ENCODE assay signal across 18 cellular contexts in the genomic region with DNA sequence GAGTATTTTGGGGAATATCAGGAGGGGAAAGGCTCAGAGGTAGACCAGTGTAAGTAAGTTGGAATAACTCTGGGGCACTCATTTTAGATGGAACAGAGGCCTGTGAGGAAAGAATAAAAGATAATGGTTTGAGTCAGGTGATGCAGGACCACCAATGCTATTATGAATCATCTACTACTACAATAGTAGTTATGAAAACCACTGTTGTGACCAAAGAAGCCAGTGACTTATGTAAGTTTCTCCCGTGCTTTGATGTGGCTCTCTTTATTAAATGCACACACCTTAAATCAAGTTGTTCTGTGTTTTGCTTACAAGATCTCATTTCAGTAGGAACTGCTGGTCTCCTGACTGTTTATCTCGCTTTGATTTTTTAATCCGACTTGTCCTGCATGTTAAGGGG. TPM values are rescaled to one million over a fixed set of nuclear protein-coding genes. Genes with fewer than 3 reads are reported as not detected.
A peak's percentile ranks its signal among the peaks of the same experiment; 100 is the strongest.
DNase-seq lines count a peak whose midpoint lies in the region; ATAC-seq and TF ChIP-seq lines count a peak whose summit lies in the region.
"Had no signal": no experiment of that assay in that cellular context is flagged by ENCODE, and none has a peak within 500 bp of the region (broad histone marks: within the 10 kb centered on the region; RNA-seq: fewer than 3 reads in every experiment).

No MANE protein-coding gene starts in this region.

- no peak overlapping the region for H3K27ac Mint-ChIP-seq in activated naive CD8-positive, alpha-beta T cell treated with anti-CD3 and anti-CD28 coated beads, Interleukin-2, amount 50 U/mL, for 24 hours
- H3K27ac Mint-ChIP-seq in activated naive CD8-positive, alpha-beta T cell treated with anti-CD3 and anti-CD28 coated beads for 36 hours = no peak overlapping the region
- no peak overlapping the region for H3K27ac Mint-ChIP-seq in activated T-helper 17 cell treated with anti-CD3 and anti-CD28 coated beads, Interleukin-2, amount 50 U/mL, for 72 hours
- no peak overlapping the region for H3K27ac Mint-ChIP-seq in stimulated activated naive CD8-positive, alpha-beta T cell treated with anti-CD3 and anti-CD28 coated beads, Interleukin-15, amount 100 ng/mL, for 72 hours
- H3K27ac Mint-ChIP-seq in endothelial cell (ENCODE audit: unreplicated experiment) = no peak overlapping the region
- H3K27ac Mint-ChIP-seq: CD14-positive monocyte; CD4-positive, alpha-beta memory T cell had no signal

- H3K27me3 Mint-ChIP-seq in activated naive CD8-positive, alpha-beta T cell treated with anti-CD3 and anti-CD28 coated beads, Interleukin-2, amount 50 U/mL, for 24 hours = no peaks in the 10 kb centered on the region
- no peaks in the 10 kb centered on the region for H3K27me3 Mint-ChIP-seq in activated naive CD8-positive, alpha-beta T cell treated with anti-CD3 and anti-CD28 coated beads for 36 hours
- H3K27me3 Mint-ChIP-seq in activated T-helper 17 cell treated with anti-CD3 and anti-CD28 coated beads, Interleukin-2, amount 50 U/mL, for 72 hours = no peaks in the 10 kb centered on the region
- H3K27me3 Mint-ChIP-seq in stimulated activated naive CD8-positive, alpha-beta T cell treated with anti-CD3 and anti-CD28 coated beads, Interleukin-15, amount 100 ng/mL, for 72 hours = no peaks in the 10 kb centered on the region
- no peaks in the 10 kb centered on the region for H3K27me3 Mint-ChIP-seq in endothelial cell (ENCODE audit: unreplicated experiment)
- H3K27me3 Mint-ChIP-seq: CD4-positive, alpha-beta memory T cell had no signal

- no peaks in the 10 kb centered on the region for H3K36me3 Mint-ChIP-seq in activated naive CD8-positive, alpha-beta T cell treated with anti-CD3 and anti-CD28 coated beads, Interleukin-2, amount 50 U/mL, for 24 hours (ENCODE audit: low read depth)
- no peaks in the 10 kb centered on the region for H3K36me3 Mint-ChIP-seq in activated naive CD8-positive, alpha-beta T cell treated with anti-CD3 and anti-CD28 coated beads for 36 hours
- no peaks in the 10 kb centered on the region for H3K36me3 Mint-ChIP-seq in activated T-helper 17 cell treated with anti-CD3 and anti-CD28 coated beads, Interleukin-2, amount 50 U/mL, for 72 hours (ENCODE audit: low read depth)
- H3K36me3 Mint-ChIP-seq in endothelial cell (ENCODE audit: low read depth, unreplicated experiment) = no peaks in the 10 kb centered on the region
- H3K36me3 Mint-ChIP-seq: CD14-positive monocyte; CD4-positive, alpha-beta memory T cell had no signal

- no peak for DNase-seq in activated naive CD8-positive, alpha-beta T cell treated with anti-CD3 and anti-CD28 coated beads, Interleukin-2, amount 50 U/mL, for 24 hours
- no peak for DNase-seq in activated naive CD8-positive, alpha-beta T cell treated with anti-CD3 and anti-CD28 coated beads for 36 hours
- DNase-seq in stimulated activated naive CD8-positive, alpha-beta T cell treated with anti-CD3 and anti-CD28 coated beads, Interleukin-15, amount 100 ng/mL, for 72 hours = peak in 1 of 2 donors; percentile 1
- DNase-seq in AG20443 (ENCODE audit: low spot score) (no peak), endothelial cell (ENCODE audit: low spot score) (no peak), NCI-H146 treated with DMSO at 0.1 percent for 48 hours (lab: John Stamatoyannopoulos, UW; ENCODE audit: unreplicated experiment) (no peak)
- DNase-seq: CD4-positive, alpha-beta memory T cell; DMS79 treated with DMSO at 0.1 percent for 48 hours; EL; GM23248; KG1 had no signal

- H3K4me1 Mint-ChIP-seq in activated naive CD8-positive, alpha-beta T cell treated with anti-CD3 and anti-CD28 coated beads, Interleukin-2, amount 50 U/mL, for 24 hours = peaks cover 4% of the 10 kb centered on the region
- peaks cover 2% of the 10 kb centered on the region for H3K4me1 Mint-ChIP-seq in activated naive CD8-positive, alpha-beta T cell treated with anti-CD3 and anti-CD28 coated beads for 36 hours
- peaks cover 3% of the 10 kb centered on the region for H3K4me1 Mint-ChIP-seq in activated T-helper 17 cell treated with anti-CD3 and anti-CD28 coated beads, Interleukin-2, amount 50 U/mL, for 72 hours
- peaks cover 9% of the 10 kb centered on the region for H3K4me1 Mint-ChIP-seq in stimulated activated naive CD8-positive, alpha-beta T cell treated with anti-CD3 and anti-CD28 coated beads, Interleukin-15, amount 100 ng/mL, for 72 hours
- peaks cover 6% of the 10 kb centered on the region for H3K4me1 Mint-ChIP-seq in endothelial cell (ENCODE audit: unreplicated experiment)
- H3K4me1 Mint-ChIP-seq: CD14-positive monocyte had no signal

- no peak for TF ChIP-seq CTCF in endothelial cell (IDR thresholded peaks at IDR 0.05; ENCODE audit: unreplicated experiment)

- no peak overlapping the region for H3K4me3 Mint-ChIP-seq in activated naive CD8-positive, alpha-beta T cell treated with anti-CD3 and anti-CD28 coated beads, Interleukin-2, amount 50 U/mL, for 24 hours
- H3K4me3 Mint-ChIP-seq in activated naive CD8-positive, alpha-beta T cell treated with anti-CD3 and anti-CD28 coated beads for 36 hours = no peak overlapping the region
- no peak overlapping the region for H3K4me3 Mint-ChIP-seq in activated T-helper 17 cell treated with anti-CD3 and anti-CD28 coated beads, Interleukin-2, amount 50 U/mL, for 72 hours
- peak overlapping the region in 1 of 2 donors; percentile 7 for H3K4me3 Mint-ChIP-seq in stimulated activated naive CD8-positive, alpha-beta T cell treated with anti-CD3 and anti-CD28 coated beads, Interleukin-15, amount 100 ng/mL, for 72 hours
- H3K4me3 Mint-ChIP-seq in endothelial cell (ENCODE audit: unreplicated experiment) = no peak overlapping the region
- H3K4me3 Mint-ChIP-seq: CD14-positive monocyte; CD4-positive, alpha-beta memory T cell had no signal

- peak; percentile 36 for ATAC-seq in activated naive CD8-positive, alpha-beta T cell treated with anti-CD3 and anti-CD28 coated beads, Interleukin-2, amount 50 U/mL, for 24 hours
- peak; percentile 44 for ATAC-seq in HG03565 (IDR thresholded peaks at IDR 0.05; ENCODE audit: unreplicated experiment)
- ATAC-seq in activated T-helper 17 cell treated with anti-CD3 and anti-CD28 coated beads, Interleukin-2, amount 50 U/mL, for 72 hours (replicated peaks) = peak; percentile 40
- peak; percentile 88 for ATAC-seq in stimulated activated naive CD8-positive, alpha-beta T cell treated with anti-CD3 and anti-CD28 coated beads, Interleukin-15, amount 100 ng/mL, for 72 hours
- ATAC-seq: A549 had no signal

- no peaks in the 10 kb centered on the region for H3K9me3 Mint-ChIP-seq in activated naive CD8-positive, alpha-beta T cell treated with anti-CD3 and anti-CD28 coated beads, Interleukin-2, amount 50 U/mL, for 24 hours
- no peaks in the 10 kb centered on the region for H3K9me3 Mint-ChIP-seq in activated naive CD8-positive, alpha-beta T cell treated with anti-CD3 and anti-CD28 coated beads for 36 hours
- no peaks in the 10 kb centered on the region for H3K9me3 Mint-ChIP-seq in activated T-helper 17 cell treated with anti-CD3 and anti-CD28 coated beads, Interleukin-2, amount 50 U/mL, for 72 hours
- no peaks in the 10 kb centered on the region for H3K9me3 Mint-ChIP-seq in stimulated activated naive CD8-positive, alpha-beta T cell treated with anti-CD3 and anti-CD28 coated beads, Interleukin-15, amount 100 ng/mL, for 72 hours
- H3K9me3 Mint-ChIP-seq in endothelial cell (ENCODE audit: unreplicated experiment) = no peaks in the 10 kb centered on the region
- H3K9me3 Mint-ChIP-seq: CD4-positive, alpha-beta memory T cell had no signal

RNA-seq across cellular contexts. Expression of a gene that starts 13.1 kb away (rescaled TPM):
- not detected for total RNA-seq in activated naive CD8-positive, alpha-beta T cell treated with anti-CD3 and anti-CD28 coated beads for 36 hours
- not detected for total RNA-seq in activated T-helper 17 cell treated with anti-CD3 and anti-CD28 coated beads, Interleukin-2, amount 50 U/mL, for 72 hours
- not detected for total RNA-seq in endothelial cell (ENCODE audit: unreplicated experiment)
- total RNA-seq: CD4-positive, alpha-beta memory T cell; G401; GM23248; H4; HT-29 had no signal

Comparison
In these comparisons a context has a peak if more than half of its experiments do, and no peak if none do; other contexts are left out.
1. ATAC-seq: peak in every context shown above with its lines; median percentile 88 in stimulated activated naive CD8-positive, alpha-beta T cell treated with anti-CD3 and anti-CD28 coated beads, Interleukin-15, amount 100 ng/mL, for 72 hours; 44 in HG03565; 40 in activated T-helper 17 cell treated with anti-CD3 and anti-CD28 coated beads, Interleukin-2, amount 50 U/mL, for 72 hours; 36 in activated naive CD8-positive, alpha-beta T cell treated with anti-CD3 and anti-CD28 coated beads, Interleukin-2, amount 50 U/mL, for 24 hours.